Comparison of ENCODE assay signal across 36 cellular contexts in the genomic region with DNA sequence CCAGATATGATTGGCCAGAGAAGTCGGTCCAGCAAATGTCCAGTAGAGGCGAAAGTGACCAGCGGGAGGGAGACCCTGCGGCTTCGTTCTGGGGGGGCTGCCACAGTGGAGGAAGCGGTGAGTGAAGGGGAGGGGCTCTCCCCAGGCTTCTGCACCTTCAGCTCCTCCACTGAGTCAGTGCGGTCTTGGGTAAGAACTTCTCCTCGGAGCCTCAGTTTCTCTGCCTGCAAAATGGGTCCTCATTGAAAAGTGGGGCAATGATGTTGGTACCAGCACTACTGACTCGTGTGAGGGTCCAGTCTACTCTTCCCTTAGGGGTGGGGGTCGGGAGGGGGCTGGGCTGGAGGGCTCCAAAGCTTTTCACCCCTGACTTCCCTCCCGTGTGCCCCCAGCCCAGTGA. TPM values are rescaled to one million over a fixed set of nuclear protein-coding genes. Genes with fewer than 3 reads are reported as not detected.
"Had no signal": no experiment of that assay in that cellular context is flagged by ENCODE, and none has a peak within 500 bp of the region (broad histone marks: within the 10 kb centered on the region; RNA-seq: fewer than 3 reads in every experiment).

No MANE protein-coding gene starts in this region.

- H3K27me3 Mint-ChIP-seq: activated CD4-positive, alpha-beta memory T cell treated with anti-CD3 and anti-CD28 coated beads for 36 hours; activated CD4-positive, alpha-beta T cell treated with anti-CD3 and anti-CD28 coated beads for 36 hours; activated CD4-positive, alpha-beta T cell treated with anti-CD3 and anti-CD28 coated beads, Interleukin-2, amount 10 ng/mL, durations not matched to agents 24 days and 14 days; activated CD8-positive, alpha-beta memory T cell treated with anti-CD3 and anti-CD28 coated beads, Interleukin-2, amount 10 ng/mL, durations not matched to agents 7 days and 5 days; activated naive CD4-positive, alpha-beta T cell treated with anti-CD3 and anti-CD28 coated beads, Interleukin-2, amount 50 U/mL, for 24 hours; activated naive CD8-positive, alpha-beta T cell treated with anti-CD3 and anti-CD28 coated beads for 36 hours; activated naive CD8-positive, alpha-beta T cell treated with anti-CD3 and anti-CD28 coated beads, Interleukin-2, amount 50 U/mL, for 24 hours; effector memory CD8-positive, alpha-beta T cell; T-helper 17 cell had no signal

- H3K9me3 Mint-ChIP-seq: activated CD4-positive, alpha-beta T cell treated with anti-CD3 and anti-CD28 coated beads, Interleukin-2, amount 10 ng/mL, durations not matched to agents 24 days and 14 days; activated naive CD4-positive, alpha-beta T cell treated with anti-CD3 and anti-CD28 coated beads for 36 hours; activated naive CD4-positive, alpha-beta T cell treated with anti-CD3 and anti-CD28 coated beads, Interleukin-2, amount 50 U/mL, for 24 hours; activated naive CD8-positive, alpha-beta T cell treated with anti-CD3 and anti-CD28 coated beads for 36 hours; activated naive CD8-positive, alpha-beta T cell treated with anti-CD3 and anti-CD28 coated beads, Interleukin-2, amount 50 U/mL, for 24 hours; activated T-helper 1 cell treated with anti-CD3 and anti-CD28 coated beads, Interleukin-12 subunit alpha, Interleukin-12 subunit beta, Interleukin-2, Interleukin-4 antibody, amounts not matched to agents 30 ng/mL and 10 ng/mL and 1 ng/mL, durations not matched to agents 14 hours and 24 hours and 36 hours; effector memory CD8-positive, alpha-beta T cell had no signal

- H3K27ac ChIP-seq: adrenal gland, body of pancreas, esophagus muscularis mucosa, foreskin keratinocyte, gastrocnemius medialis, heart right ventricle had no signal

- H3K9me3 ChIP-seq: adrenal gland, body of pancreas, esophagus muscularis mucosa, gastrocnemius medialis, heart right ventricle had no signal

- H3K36me3 Mint-ChIP-seq: activated CD4-positive, alpha-beta memory T cell treated with anti-CD3 and anti-CD28 coated beads for 36 hours; activated CD8-positive, alpha-beta memory T cell treated with anti-CD3 and anti-CD28 coated beads, Interleukin-2, amount 10 ng/mL, durations not matched to agents 7 days and 5 days; activated naive CD4-positive, alpha-beta T cell treated with anti-CD3 and anti-CD28 coated beads, Interleukin-2, amount 50 U/mL, for 24 hours; activated naive CD8-positive, alpha-beta T cell treated with anti-CD3 and anti-CD28 coated beads for 36 hours had no signal

- H3K27ac Mint-ChIP-seq: activated CD4-positive, alpha-beta memory T cell treated with anti-CD3 and anti-CD28 coated beads for 36 hours; activated CD4-positive, alpha-beta T cell treated with anti-CD3 and anti-CD28 coated beads for 36 hours; activated CD4-positive, alpha-beta T cell treated with anti-CD3 and anti-CD28 coated beads, Interleukin-2, amount 10 ng/mL, durations not matched to agents 24 days and 14 days; activated CD8-positive, alpha-beta memory T cell treated with anti-CD3 and anti-CD28 coated beads, Interleukin-2, amount 10 ng/mL, durations not matched to agents 7 days and 5 days; activated CD8-positive, alpha-beta T cell treated with anti-CD3 and anti-CD28 coated beads, Interleukin-2, amount 10 ng/mL, durations not matched to agents 7 days and 5 days; activated naive CD4-positive, alpha-beta T cell treated with anti-CD3 and anti-CD28 coated beads for 36 hours; activated naive CD4-positive, alpha-beta T cell treated with anti-CD3 and anti-CD28 coated beads, Interleukin-2, amount 50 U/mL, for 24 hours; activated naive CD8-positive, alpha-beta T cell treated with anti-CD3 and anti-CD28 coated beads for 36 hours; activated naive CD8-positive, alpha-beta T cell treated with anti-CD3 and anti-CD28 coated beads, Interleukin-2, amount 50 U/mL, for 24 hours; activated T-helper 1 cell treated with anti-CD3 and anti-CD28 coated beads, Interleukin-12 subunit alpha, Interleukin-12 subunit beta, Interleukin-2, Interleukin-4 antibody, amounts not matched to agents 30 ng/mL and 10 ng/mL and 1 ng/mL, durations not matched to agents 14 hours and 24 hours and 36 hours; activated T-helper 2 cell treated with anti-CD3 and anti-CD28 coated beads, Interferon-gamma antibody, Interleukin-2, Interleukin-4, amounts not matched to agents 10 μg/mL and 5 μg/mL and 100 μg/mL, durations not matched to agents 14 hours and 24 hours and 36 hours; effector memory CD8-positive, alpha-beta T cell; T-helper 17 cell; T-helper 2 cell treated with Interferon-gamma antibody and Interleukin-4, amounts not matched to agents 5 μg/mL and 100 μg/mL, for 36 hours had no signal

- H3K4me3 Mint-ChIP-seq: activated CD4-positive, alpha-beta memory T cell treated with anti-CD3 and anti-CD28 coated beads for 36 hours; activated CD4-positive, alpha-beta T cell treated with anti-CD3 and anti-CD28 coated beads for 36 hours; activated CD4-positive, alpha-beta T cell treated with anti-CD3 and anti-CD28 coated beads, Interleukin-2, amount 10 ng/mL, durations not matched to agents 24 days and 14 days; activated CD8-positive, alpha-beta memory T cell treated with anti-CD3 and anti-CD28 coated beads, Interleukin-2, amount 10 ng/mL, durations not matched to agents 7 days and 5 days; activated CD8-positive, alpha-beta T cell treated with anti-CD3 and anti-CD28 coated beads, Interleukin-2, amount 10 ng/mL, durations not matched to agents 7 days and 5 days; activated naive CD4-positive, alpha-beta T cell treated with anti-CD3 and anti-CD28 coated beads for 36 hours; activated naive CD4-positive, alpha-beta T cell treated with anti-CD3 and anti-CD28 coated beads, Interleukin-2, amount 50 U/mL, for 24 hours; activated naive CD8-positive, alpha-beta T cell treated with anti-CD3 and anti-CD28 coated beads for 36 hours; activated naive CD8-positive, alpha-beta T cell treated with anti-CD3 and anti-CD28 coated beads, Interleukin-2, amount 50 U/mL, for 24 hours; activated T-helper 1 cell treated with anti-CD3 and anti-CD28 coated beads, Interleukin-12 subunit alpha, Interleukin-12 subunit beta, Interleukin-2, Interleukin-4 antibody, amounts not matched to agents 30 ng/mL and 10 ng/mL and 1 ng/mL, durations not matched to agents 14 hours and 24 hours and 36 hours; effector memory CD8-positive, alpha-beta T cell; T-helper 17 cell; T-helper 2 cell treated with Interferon-gamma antibody and Interleukin-4, amounts not matched to agents 5 μg/mL and 100 μg/mL, for 36 hours had no signal

- ATAC-seq: activated CD4-positive, alpha-beta T cell treated with anti-CD3 and anti-CD28 coated beads for 36 hours; activated CD8-positive, alpha-beta memory T cell treated with anti-CD3 and anti-CD28 coated beads, Interleukin-2, amount 10 ng/mL, durations not matched to agents 7 days and 5 days; activated CD8-positive, alpha-beta T cell treated with anti-CD3 and anti-CD28 coated beads, Interleukin-2, amount 10 ng/mL, durations not matched to agents 7 days and 5 days; activated naive CD8-positive, alpha-beta T cell treated with anti-CD3 and anti-CD28 coated beads, Interleukin-2, amount 50 U/mL, for 24 hours; body of pancreas; effector memory CD8-positive, alpha-beta T cell; foreskin keratinocyte; gastrocnemius medialis; heart right ventricle; T-helper 17 cell had no signal

- H3K4me1 Mint-ChIP-seq: activated CD4-positive, alpha-beta T cell treated with anti-CD3 and anti-CD28 coated beads for 36 hours; activated CD4-positive, alpha-beta T cell treated with anti-CD3 and anti-CD28 coated beads, Interleukin-2, amount 10 ng/mL, durations not matched to agents 24 days and 14 days; activated CD8-positive, alpha-beta memory T cell treated with anti-CD3 and anti-CD28 coated beads, Interleukin-2, amount 10 ng/mL, durations not matched to agents 7 days and 5 days; activated naive CD4-positive, alpha-beta T cell treated with anti-CD3 and anti-CD28 coated beads, Interleukin-2, amount 50 U/mL, for 24 hours; activated naive CD8-positive, alpha-beta T cell treated with anti-CD3 and anti-CD28 coated beads, Interleukin-2, amount 50 U/mL, for 24 hours; T-helper 17 cell had no signal

- DNase-seq: activated CD4-positive, alpha-beta memory T cell treated with anti-CD3 and anti-CD28 coated beads for 36 hours; activated CD4-positive, alpha-beta T cell treated with anti-CD3 and anti-CD28 coated beads for 36 hours; activated CD4-positive, alpha-beta T cell treated with anti-CD3 and anti-CD28 coated beads, Interleukin-2, amount 10 ng/mL, durations not matched to agents 24 days and 14 days; activated CD4-positive, CD25-positive, alpha-beta regulatory T cell; activated CD4-positive, CD25-positive, alpha-beta regulatory T cell treated with anti-CD3 and anti-CD28 coated beads, Interleukin-2, amount 50 U/mL, for 72 hours; activated CD8-positive, alpha-beta memory T cell treated with anti-CD3 and anti-CD28 coated beads, Interleukin-2, amount 10 ng/mL, durations not matched to agents 7 days and 5 days; activated CD8-positive, alpha-beta memory T cell treated with anti-CD3 and anti-CD28 coated beads, Interleukin-2, amount 50 U/mL, for 4 hours; activated CD8-positive, alpha-beta T cell treated with anti-CD3 and anti-CD28 coated beads, Interleukin-2, amount 10 ng/mL, durations not matched to agents 7 days and 5 days; activated effector memory CD4-positive, alpha-beta T cell treated with anti-CD3 and anti-CD28 coated beads, Interleukin-2, amount 50 U/mL, for 16 hours; activated naive CD4-positive, alpha-beta T cell treated with anti-CD3 and anti-CD28 coated beads for 36 hours; activated naive CD8-positive, alpha-beta T cell treated with anti-CD3 and anti-CD28 coated beads for 36 hours; activated naive CD8-positive, alpha-beta T cell treated with anti-CD3 and anti-CD28 coated beads, Interleukin-2, amount 50 U/mL, for 24 hours; activated T-cell treated with anti-CD3 and anti-CD28 coated beads, Interleukin-2, amount 50 U/mL, for 1 hour; activated T-cell treated with anti-CD3 and anti-CD28 coated beads, Interleukin-2, amount 50 U/mL, for 48 hours; amygdala; aorta; body of pancreas; caudate nucleus; cortex of kidney; dermis blood vessel endothelial cell; effector CD4-positive, alpha-beta T cell; effector memory CD8-positive, alpha-beta T cell; erythroblast; foreskin keratinocyte; gastrocnemius medialis; glutamatergic neuron; heart right ventricle; T-helper 1 cell; T-helper 17 cell; T1000 had no signal

- H3K4me3 ChIP-seq: adrenal gland, body of pancreas, esophagus muscularis mucosa, gastrocnemius medialis, heart right ventricle had no signal

- H3K4me1 ChIP-seq: foreskin keratinocyte had no signal

- H3K36me3 ChIP-seq: adrenal gland, gastrocnemius medialis had no signal

RNA-seq across cellular contexts. Expression of a gene that starts 4.2 kb away (rescaled TPM):
- total RNA-seq: foreskin keratinocyte had no signal
